36 cellular contexts compared by ENCODE assay signal in the genomic region with DNA sequence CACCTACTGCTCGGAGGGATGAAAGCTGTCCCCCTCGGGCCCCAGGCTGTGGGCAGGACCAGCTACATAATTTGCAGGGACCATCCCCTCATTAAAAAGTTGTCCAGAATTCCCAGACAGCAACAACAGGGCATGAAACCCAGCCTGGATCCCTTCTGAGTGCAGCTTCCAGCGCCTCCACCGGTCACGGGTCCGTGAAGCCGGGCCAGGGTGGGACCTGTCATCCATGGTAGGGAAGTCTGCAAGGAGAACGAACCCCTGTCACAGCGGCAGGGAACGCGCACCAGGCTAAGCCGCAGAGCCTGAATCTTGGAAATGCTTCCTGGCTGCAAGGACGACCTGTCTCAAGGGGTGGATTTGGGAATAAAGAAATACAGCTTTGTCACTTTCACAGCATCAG.
"Had no signal": no experiment of that assay in that cellular context is flagged by ENCODE, and none has a peak within 500 bp of the region (broad histone marks: within the 10 kb centered on the region; RNA-seq: fewer than 3 reads in every experiment).

No MANE protein-coding gene starts in this region.

- H3K4me3 ChIP-seq: MG63 had no signal

- H3K4me2 ChIP-seq: KMS-11 had no signal

- H3K27ac ChIP-seq: KMS-11 had no signal

- DNase-seq: Karpas-422, Kasumi-1, KG1, MG63, MM.1S, MV-4-11, NCI-H1048, NCI-H1092, NCI-H1092 treated with DMSO at 0.1 percent for 48 hours, NCI-H1105, NCI-H1105 treated with DMSO at 0.1 percent for 48 hours, NCI-H1417, NCI-H1417 treated with DMSO at 0.1 percent for 48 hours, NCI-H1436, NCI-H1436 treated with DMSO at 0.1 percent for 48 hours, NCI-H146, NCI-H1694, NCI-H1694 treated with DMSO at 0.1 percent for 48 hours, NCI-H187, NCI-H187 treated with DMSO at 0.1 percent for 48 hours, NCI-H1930, NCI-H2029, NCI-H2029 treated with DMSO at 0.1 percent for 48 hours, NCI-H2081, NCI-H2081 treated with DMSO at 0.1 percent for 48 hours, NCI-H2107, NCI-H2171, NCI-H2171 treated with DMSO at 0.1 percent for 48 hours, NCI-H2227 treated with DMSO at 0.1 percent for 48 hours, NCI-H226, NCI-H345, NCI-H446, NCI-H446 treated with DMSO at 0.1 percent for 48 hours, NCI-H510A, NCI-H510A treated with DMSO at 0.1 percent for 48 hours had no signal

- H3K36me3 ChIP-seq: MG63 had no signal

- H3K9ac ChIP-seq: KMS-11 had no signal
